Comparison of ENCODE assay signal across 8 cellular contexts in the genomic region with DNA sequence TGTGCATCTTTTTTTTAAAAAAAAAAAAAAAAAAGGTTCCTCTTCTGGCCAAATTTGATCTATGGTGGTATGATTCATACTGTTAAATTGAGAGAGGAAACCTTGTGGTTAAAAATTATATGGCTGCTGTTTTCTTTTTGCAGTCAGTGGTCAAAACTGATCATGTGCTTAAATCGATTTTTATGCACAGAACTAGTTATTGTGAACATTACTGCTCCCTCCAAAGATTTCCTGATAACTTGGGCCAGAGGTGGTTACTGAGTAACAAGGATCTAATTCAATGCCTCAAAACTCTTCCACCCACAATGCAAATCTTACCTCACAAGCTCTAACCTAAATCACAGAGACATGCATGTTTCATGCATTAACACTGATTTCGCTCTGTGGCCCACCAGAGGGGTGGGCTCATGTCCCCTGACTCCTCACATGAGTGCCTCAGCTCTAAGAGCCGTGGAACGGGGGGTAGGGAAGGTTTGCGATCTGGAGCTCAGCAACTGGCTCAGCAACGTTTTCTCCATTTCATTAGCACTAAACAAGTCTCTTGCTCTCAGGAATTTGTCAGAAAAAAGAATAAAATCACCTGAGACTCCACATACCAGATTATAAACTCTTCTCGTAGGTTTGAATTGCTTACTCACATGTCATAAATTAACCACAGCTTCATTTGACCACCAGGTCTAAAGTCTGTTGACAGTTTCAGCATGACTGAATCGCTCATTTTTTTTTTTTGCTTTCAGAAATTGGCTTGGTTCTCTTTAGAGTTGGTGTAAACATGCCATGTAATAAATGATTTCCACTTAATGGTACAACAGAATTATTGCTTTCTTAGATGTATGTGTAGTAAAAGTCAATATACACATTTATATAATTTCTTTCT.
A peak's percentile ranks its signal among the peaks of the same experiment; 100 is the strongest.
DNase-seq lines count a peak whose midpoint lies in the region; ATAC-seq, FAIRE-seq and TF ChIP-seq lines count a peak whose summit lies in the region.

No MANE protein-coding gene starts in this region.

- peak overlapping the region in 1 of 4 donors; percentile 45 for H3K4me3 Mint-ChIP-seq in IgD-negative memory B cell
- no peak overlapping the region for H3K4me3 Mint-ChIP-seq in effector memory CD8-positive, alpha-beta T cell

- H4K20me1 ChIP-seq in mammary epithelial cell (ENCODE audit: insufficient read depth, low read length), result no peaks in the 10 kb centered on the region

- no peaks in the 10 kb centered on the region for H3K27me3 Mint-ChIP-seq in IgD-negative memory B cell
- no peaks in the 10 kb centered on the region for H3K27me3 Mint-ChIP-seq in effector memory CD8-positive, alpha-beta T cell

- H3K4me1 ChIP-seq in mammary epithelial cell (ENCODE audit: insufficient read depth, low read length), result no peaks in the 10 kb centered on the region
- no peaks in the 10 kb centered on the region for H3K4me1 ChIP-seq in breast epithelium

- WGBS in mammary epithelial cell (ENCODE audit: low coverage, missing lambda C conversion rate), result 89% methylated on average over 8 of the region's 8 CpGs

- no peaks in the 10 kb centered on the region for H3K9me3 ChIP-seq in mammary epithelial cell (replicated peaks; ENCODE audit: insufficient read depth, low read length)
- no peaks in the 10 kb centered on the region for H3K9me3 ChIP-seq in breast epithelium

- no peak overlapping the region for H2AFZ ChIP-seq in mammary epithelial cell (ENCODE audit: low read depth, low read length)

- no peak overlapping the region for H3K9ac ChIP-seq in mammary epithelial cell (ENCODE audit: insufficient read depth, low read length)

- in situ Hi-C loops in mammary epithelial cell (cut with MboI; ENCODE audit: low sequenced_read_pairs in 2 of 2), result no loop called here

- TF ChIP-seq CTCF in mammary epithelial cell (conservative IDR thresholded peaks at IDR 0.05 in 1 of 2, IDR thresholded peaks at IDR 0.05 in 1 of 2; ENCODE audit: extremely low read depth in 1 of 2, insufficient read depth in 1 of 2, low read depth in 1 of 2, low read length in 2 of 2) (no peak), breast epithelium (IDR thresholded peaks at IDR 0.05) (no peak)

- dilution Hi-C loops in mammary epithelial cell (cut with HindIII; ENCODE audit: low sequenced_read_pairs), result no loop called here

- no peak for FAIRE-seq in GM12892 (lab: Jason Lieb, UNC)

- H3K79me2 ChIP-seq in mammary epithelial cell (ENCODE audit: insufficient read depth, low read length), result no peaks in the 10 kb centered on the region

- H3K4me1 Mint-ChIP-seq in IgD-negative memory B cell, result peaks cover 1 to 8% (median 7%) of the 10 kb centered on the region in 3 donors
- H3K4me1 Mint-ChIP-seq in effector memory CD8-positive, alpha-beta T cell (ENCODE audit: low read depth in 2 of 2), result peaks cover 5 to 11% of the 10 kb centered on the region in 2 donors

- CTCF ChIA-PET in mammary epithelial cell (lab: Charles Lee; ENCODE audit: low non-redundant PET), result no interaction called here

- no peak for TF ChIP-seq POLR2A in breast epithelium (IDR thresholded peaks at IDR 0.05)
- no peak for TF ChIP-seq POLR2A in GM12892 (IDR thresholded peaks at IDR 0.05; ENCODE audit: low read depth, low read length)

- no peak overlapping the region for H3K4me2 ChIP-seq in mammary epithelial cell (ENCODE audit: insufficient read depth, low read depth, low read length)

- no TSS peak for BruUV-seq in mammary epithelial cell (replicated peaks; lab: Mats Ljungman, UMichigan)

- H3K4me3 ChIP-seq in mammary epithelial cell (replicated peaks in 1 of 3; ENCODE audit: insufficient read depth in 1 of 3, low read depth in 2 of 3, low read length in 3 of 3) (no peak overlapping the region), breast epithelium (no peak overlapping the region)

- DNase-seq in mammary epithelial cell, result peak; percentile 10
- no peak for DNase-seq in breast epithelium (ENCODE audit: low spot score in 2 of 2)
- no peak for DNase-seq in effector memory CD8-positive, alpha-beta T cell
- DNase-seq in GM12892 (ENCODE audit: insufficient read length), result no peak
- DNase-seq in hippocampal formation (lab: John Stamatoyannopoulos, UW), result no peak
- DNase-seq in amniotic stem cell (lab: John Stamatoyannopoulos, UW), result no peak
- no peak for DNase-seq in Right ventricle myocardium inferior (ENCODE audit: missing footprints)

- no peaks in the 10 kb centered on the region for H3K9me3 Mint-ChIP-seq in IgD-negative memory B cell
- H3K9me3 Mint-ChIP-seq in effector memory CD8-positive, alpha-beta T cell, result no peaks in the 10 kb centered on the region

- ATAC-seq in effector memory CD8-positive, alpha-beta T cell (replicated peaks), result peak; percentile 35
- no peak for ATAC-seq in Right ventricle myocardium inferior

- H3K27ac Mint-ChIP-seq in IgD-negative memory B cell, result peak overlapping the region in 2 of 3 donors; percentile 33 to 53
- peak overlapping the region in 1 of 2 donors; percentile 67 for H3K27ac Mint-ChIP-seq in effector memory CD8-positive, alpha-beta T cell

- H3K36me3 ChIP-seq in mammary epithelial cell (ENCODE audit: insufficient read depth, low read length) (peaks cover 14% of the 10 kb centered on the region), breast epithelium (peaks cover 7% of the 10 kb centered on the region)

- H3K27me3 ChIP-seq in mammary epithelial cell (ENCODE audit: insufficient read depth, low read length) (no peaks in the 10 kb centered on the region), breast epithelium (no peaks in the 10 kb centered on the region)

- intact Hi-C loops in mammary epithelial cell (cut with micrococcal nuclease) (no loop called here), breast epithelium (cut with DNase I; ENCODE audit: low total_unique reads) (no loop called here), Right ventricle myocardium inferior (cut with DNase I) (no loop called here)

- H3K36me3 Mint-ChIP-seq in IgD-negative memory B cell, result peaks cover 5% of the 10 kb centered on the region
- peaks cover 39% of the 10 kb centered on the region for H3K36me3 Mint-ChIP-seq in effector memory CD8-positive, alpha-beta T cell (ENCODE audit: insufficient read depth)

- H3K27ac ChIP-seq in mammary epithelial cell (ENCODE audit: insufficient read depth, low read depth, low read length) (no peak overlapping the region), breast epithelium (no peak overlapping the region)
